In genomic region chr14:85315290-85315689, GRCh38 we compare ENCODE assay signal across 23 cellular contexts.
DNase-seq lines count a peak whose midpoint lies in the region; ATAC-seq and TF ChIP-seq lines count a peak whose summit lies in the region.
"Had no signal": no experiment of that assay in that cellular context is flagged by ENCODE, and none has a peak within 500 bp of the region (broad histone marks: within the 10 kb centered on the region; RNA-seq: fewer than 3 reads in every experiment).

No MANE protein-coding gene starts in this region.

- H3K27me3 ChIP-seq in SJSA1 (replicated peaks) (no peaks in the 10 kb centered on the region), mesenchymal stem cell (ENCODE audit: control insufficient read depth in 1 of 2, insufficient read depth in 1 of 2, low read length in 2 of 2) (no peaks in the 10 kb centered on the region), osteoblast (ENCODE audit: insufficient read depth, low read length) (no peaks in the 10 kb centered on the region)
- H3K27me3 ChIP-seq: BLaER1 had no signal

- ATAC-seq in GM21723 (IDR thresholded peaks at IDR 0.05; ENCODE audit: unreplicated experiment): no peak
- ATAC-seq in GM18502 (IDR thresholded peaks at IDR 0.05; ENCODE audit: poor library complexity, unreplicated experiment): no peak
- no peak for ATAC-seq in HG03520 (IDR thresholded peaks at IDR 0.05; ENCODE audit: unreplicated experiment)
- ATAC-seq: GM23338, Panc1 had no signal

- peaks cover 66% of the 10 kb centered on the region for H3K4me1 ChIP-seq in SJSA1 (replicated peaks)
- H3K4me1 ChIP-seq in mesenchymal stem cell (ENCODE audit: control insufficient read depth, insufficient read depth, low read depth, low read length): peaks cover 2% of the 10 kb centered on the region
- peaks cover 31% of the 10 kb centered on the region for H3K4me1 ChIP-seq in osteoblast (ENCODE audit: insufficient read depth, low read length)

- H3K4me2 ChIP-seq in mesenchymal stem cell (ENCODE audit: low read length, poor library complexity, severe bottlenecking) (no peak overlapping the region), osteoblast (ENCODE audit: insufficient read depth, low read length) (no peak overlapping the region)
- H3K4me2 ChIP-seq: BLaER1 had no signal

- H3K14ac ChIP-seq in mesenchymal stem cell (ENCODE audit: low read length in 2 of 2): no peak overlapping the region

- H3K79me1 ChIP-seq in mesenchymal stem cell (replicated peaks; ENCODE audit: low read length, poor library complexity, severe bottlenecking): no peaks in the 10 kb centered on the region

- H3K4me3 Mint-ChIP-seq in HFFc6: peak overlapping the region; percentile 37; the same call in 1 of the 2 replicates
- H3K4me3 Mint-ChIP-seq: CD4-positive, CD25-positive, alpha-beta regulatory T cell; GM23338; H9 had no signal

- no peak overlapping the region for H3K9ac ChIP-seq in mesenchymal stem cell (ENCODE audit: low read length)
- H3K9ac ChIP-seq: BLaER1 had no signal

- H2BK15ac ChIP-seq in mesenchymal stem cell (ENCODE audit: low read depth, poor library complexity, severe bottlenecking): no peak overlapping the region

- WGBS in mesenchymal stem cell: 89% methylated on average over 3 of the region's 3 CpGs

- peak overlapping the region; percentile 61 for H3K27ac ChIP-seq in SJSA1
- H3K27ac ChIP-seq in mesenchymal stem cell (ENCODE audit: low read length, poor library complexity, severe bottlenecking): no peak overlapping the region
- no peak overlapping the region for H3K27ac ChIP-seq in osteoblast (ENCODE audit: low read depth, low read length)
- H3K27ac ChIP-seq: BLaER1, HL-60, RWPE1, SK-N-MC had no signal

- H3K4me3 ChIP-seq in SJSA1 (no peak overlapping the region), mesenchymal stem cell (ENCODE audit: insufficient read depth in 1 of 2, low read depth in 1 of 2, low read length in 2 of 2) (no peak overlapping the region), osteoblast (ENCODE audit: insufficient read depth, low read length) (no peak overlapping the region)
- H3K4me3 ChIP-seq: BLaER1, GM23338 had no signal

- DNase-seq in HFFc6: no peak
- DNase-seq in SJSA1 (ENCODE audit: low read depth in 1 of 2, low spot score in 2 of 2): peak in 1 of 2 experiments; percentile 20
- DNase-seq in mesenchymal stem cell: peak; percentile 12
- DNase-seq in osteoblast (ENCODE audit: insufficient read length, low spot score, missing footprints): peak; percentile 46
- DNase-seq: ACHN; CD4-positive, CD25-positive, alpha-beta regulatory T cell; DMS153; DND-41; H9; NCI-H2029; NCI-H446; NCI-H524 treated with DMSO at 0.1 percent for 48 hours; SHP77; T-helper 2 cell had no signal

- no peak overlapping the region for H2BK120ac ChIP-seq in mesenchymal stem cell (ENCODE audit: low read depth, low read length)

- no peaks in the 10 kb centered on the region for H4K20me1 ChIP-seq in osteoblast (ENCODE audit: insufficient read depth, low read length)
- H4K20me1 ChIP-seq: BLaER1 had no signal

- H2BK5ac ChIP-seq in mesenchymal stem cell (ENCODE audit: low read depth, low read length, poor library complexity, severe bottlenecking): no peak overlapping the region

- no peak overlapping the region for H2AK5ac ChIP-seq in mesenchymal stem cell (ENCODE audit: low read length, severe bottlenecking)

- H2BK12ac ChIP-seq in mesenchymal stem cell (ENCODE audit: low read length in 2 of 2): no peak overlapping the region

- H3K36me3 Mint-ChIP-seq in HFFc6 (ENCODE audit: low read depth): no peaks in the 10 kb centered on the region
- H3K36me3 Mint-ChIP-seq: CD4-positive, CD25-positive, alpha-beta regulatory T cell had no signal

- no peak overlapping the region for H3K4ac ChIP-seq in mesenchymal stem cell (ENCODE audit: low read depth in 1 of 2, low read length in 2 of 2)

- no peak overlapping the region for H3K18ac ChIP-seq in mesenchymal stem cell (ENCODE audit: low read depth in 1 of 2, low read length in 2 of 2)

- H3K4me1 Mint-ChIP-seq in HFFc6 (ENCODE audit: low read depth): peaks cover 81% of the 10 kb centered on the region
- H3K4me1 Mint-ChIP-seq: CD4-positive, CD25-positive, alpha-beta regulatory T cell had no signal

- no peaks in the 10 kb centered on the region for H3K9me3 ChIP-seq in SJSA1 (replicated peaks)
- H3K9me3 ChIP-seq in mesenchymal stem cell (ENCODE audit: control insufficient read depth, low read length): no peaks in the 10 kb centered on the region
- H3K9me3 ChIP-seq in osteoblast (ENCODE audit: low read depth, low read length): no peaks in the 10 kb centered on the region
- H3K9me3 ChIP-seq: BLaER1 had no signal

- no peak overlapping the region for H3K23ac ChIP-seq in mesenchymal stem cell (ENCODE audit: low read length in 2 of 2)

- H3K79me2 ChIP-seq in osteoblast (ENCODE audit: insufficient read depth, low read length): no peaks in the 10 kb centered on the region

- H2AFZ ChIP-seq in mesenchymal stem cell (ENCODE audit: low read depth, low read length) (no peak overlapping the region), osteoblast (ENCODE audit: low read length) (no peak overlapping the region)
- H2AFZ ChIP-seq: GM23338 had no signal

- H3K27me3 Mint-ChIP-seq in HFFc6 (ENCODE audit: insufficient read depth): no peaks in the 10 kb centered on the region
- H3K27me3 Mint-ChIP-seq: CD4-positive, CD25-positive, alpha-beta regulatory T cell had no signal

- TF ChIP-seq CTCF in HFFc6 (IDR thresholded peaks at IDR 0.05): no peak
- no peak for TF ChIP-seq CTCF in osteoblast (IDR thresholded peaks at IDR 0.05; ENCODE audit: extremely low read depth, low read depth, low read length)

- H4K8ac ChIP-seq in mesenchymal stem cell (ENCODE audit: low read length): no peak overlapping the region

- H3K36me3 ChIP-seq in SJSA1 (no peaks in the 10 kb centered on the region), mesenchymal stem cell (ENCODE audit: control insufficient read depth in 1 of 2, insufficient read depth in 2 of 2, low read depth in 1 of 2, low read length in 2 of 2) (no peaks in the 10 kb centered on the region), osteoblast (ENCODE audit: insufficient read depth, low read length) (no peaks in the 10 kb centered on the region)
- H3K36me3 ChIP-seq: BLaER1 had no signal

- H3K27ac Mint-ChIP-seq in HFFc6: peak overlapping the region; percentile 80; the same call in 1 of the 2 replicates
- H3K27ac Mint-ChIP-seq: CD4-positive, CD25-positive, alpha-beta regulatory T cell had no signal

- no peaks in the 10 kb centered on the region for H3K9me3 Mint-ChIP-seq in HFFc6
- H3K9me3 Mint-ChIP-seq: GM23338, H9 had no signal

- no peak overlapping the region for H4K91ac ChIP-seq in mesenchymal stem cell (ENCODE audit: low read length)
